In genomic region chr16:65099607-65100006, GRCh38 we compare ENCODE assay signal across 17 cellular contexts. TPM values are rescaled to one million over a fixed set of nuclear protein-coding genes. Genes with fewer than 3 reads are reported as not detected.
"Had no signal": no experiment of that assay in that cellular context is flagged by ENCODE, and none has a peak within 500 bp of the region (broad histone marks: within the 10 kb centered on the region; RNA-seq: fewer than 3 reads in every experiment).

No MANE protein-coding gene starts in this region.

- H3K27me3 ChIP-seq: right atrium auricular region, spleen, tibial nerve had no signal

- ATAC-seq: esophagus mucosa, T-cell had no signal

- H3K4me1 ChIP-seq: left ventricle myocardium inferior, right atrium auricular region had no signal

- H3K4me3 ChIP-seq: left ventricle myocardium inferior, right atrium auricular region, spleen, tibial nerve had no signal

- H3K27ac ChIP-seq: left ventricle myocardium inferior, right atrium auricular region, spleen, tibial nerve had no signal

- H3K36me3 Mint-ChIP-seq: activated naive CD8-positive, alpha-beta T cell; naive B cell; T-cell had no signal

- H3K4me3 Mint-ChIP-seq: activated B cell treated with CpG ODN at 0.5 μM for 24 hours; activated naive CD8-positive, alpha-beta T cell; naive B cell; T-cell; T-helper 2 cell treated with Interferon-gamma antibody and Interleukin-4, amounts not matched to agents 5 μg/mL and 100 μg/mL, for 36 hours had no signal

- H3K4me1 Mint-ChIP-seq: activated B cell treated with CpG ODN at 0.5 μM for 24 hours, naive B cell, T-cell had no signal

- H3K27me3 Mint-ChIP-seq: activated B cell treated with CpG ODN at 0.5 μM for 24 hours; activated naive CD8-positive, alpha-beta T cell; naive B cell; T-cell had no signal

- H3K27ac Mint-ChIP-seq: activated B cell treated with CpG ODN at 0.5 μM for 24 hours; activated naive CD8-positive, alpha-beta T cell; naive B cell; T-cell; T-helper 2 cell treated with Interferon-gamma antibody and Interleukin-4, amounts not matched to agents 5 μg/mL and 100 μg/mL, for 36 hours had no signal

- H3K9me3 ChIP-seq: left ventricle myocardium inferior, right atrium auricular region, spleen, tibial nerve had no signal

- DNase-seq: activated B cell treated with CpG ODN at 0.5 μM for 24 hours; activated effector memory CD4-positive, alpha-beta T cell treated with Interleukin-2 at 50 U/mL for 16 hours; activated naive CD4-positive, alpha-beta T cell treated with Interleukin-2 at 50 U/mL for 16 hours; activated T-cell treated with anti-CD3 and anti-CD28 coated beads for 4 hours; anterior cingulate cortex; cortex of kidney; left ventricle myocardium inferior; naive B cell; nucleus accumbens; spleen; stimulated activated naive CD4-positive, alpha-beta T cell; T-cell had no signal

- H3K36me3 ChIP-seq: left ventricle myocardium inferior, right atrium auricular region, spleen, tibial nerve had no signal

RNA-seq across cellular contexts. Expression of gene CDH11, which starts 22.3 kb away (rescaled TPM):
- total RNA-seq: activated B cell treated with CpG ODN at 0.5 μM for 24 hours had no signal
